In genomic region chr22:35611891-35612576, GRCh38 we compare ENCODE assay signal across 16 cellular contexts. TPM values are rescaled to one million over a fixed set of nuclear protein-coding genes. Genes with fewer than 3 reads are reported as not detected.
DNase-seq lines count a peak whose midpoint lies in the region; ATAC-seq and TF ChIP-seq lines count a peak whose summit lies in the region.
"Had no signal": no experiment of that assay in that cellular context is flagged by ENCODE, and none has a peak within 500 bp of the region (broad histone marks: within the 10 kb centered on the region; RNA-seq: fewer than 3 reads in every experiment).

No MANE protein-coding gene starts in this region.

- 42 to 61% methylated on average over 8 of the region's 8 CpGs for WGBS in heart right ventricle, 2 donors
- WGBS in transverse colon (ENCODE audit: low coverage in 1 of 2), 2 donors = 39 to 72% methylated on average over 3 to 8 of the region's 8 CpGs

- intact Hi-C loops in Right ventricle myocardium superior (cut with DNase I) (no loop called here), heart right ventricle (cut with DNase I) (no loop called here), transverse colon (cut with DNase I; ENCODE audit: low total_unique reads) (no loop called here)

- H3K27ac ChIP-seq in cardiac muscle cell (peak overlapping the region; percentile 95), heart right ventricle (peak overlapping the region; percentile 66 to 94 (median 87)), transverse colon (peak overlapping the region in 2 of 4 donors; percentile 12 to 44)
- H3K27ac ChIP-seq: stomach had no signal

- H3K4me1 ChIP-seq in cardiac muscle cell (ENCODE audit: low read depth) = peaks cover 54% of the 10 kb centered on the region
- peaks cover 7 to 49% (median 23%) of the 10 kb centered on the region in 9 donors for H3K4me1 ChIP-seq in heart right ventricle
- H3K4me1 ChIP-seq in transverse colon = peaks cover 0 to 2% (median 0%) of the 10 kb centered on the region in 4 donors
- H3K4me1 ChIP-seq: stomach had no signal

- no peak overlapping the region for H3K4me3 ChIP-seq in cardiac muscle cell
- H3K4me3 ChIP-seq in heart right ventricle = peak overlapping the region in 9 of 10 donors; percentile 12 to 62 (median 50)
- H3K4me3 ChIP-seq in transverse colon = no peak overlapping the region
- H3K4me3 ChIP-seq: stomach had no signal

- TF ChIP-seq EP300 in transverse colon (IDR thresholded peaks at IDR 0.05; ENCODE audit: low read depth) = no peak

- H3K27me3 ChIP-seq in cardiac muscle cell = no peaks in the 10 kb centered on the region
- H3K27me3 ChIP-seq in heart right ventricle = no peaks in the 10 kb centered on the region
- H3K27me3 ChIP-seq in transverse colon = no peaks in the 10 kb centered on the region
- H3K27me3 ChIP-seq: stomach had no signal

- DNase-seq in cardiac muscle cell (ENCODE audit: low read depth in 1 of 2, low spot score in 1 of 2) (no peak), Right ventricle myocardium superior (no peak), OCI-M1 (lab: John Stamatoyannopoulos, UW) (peak; percentile 13), heart right ventricle (no peak), transverse colon (peak; percentile 56), T-helper 1 cell (no peak), GOT3 (lab: John Stamatoyannopoulos, UW) (no peak)
- DNase-seq: foreskin fibroblast; NCI-H446; stimulated activated CD4-positive, alpha-beta T cell treated with anti-CD3 and anti-CD28 coated beads, Interleukin-4, amount 100 ng/mL, for 1 hour; stomach had no signal

- in situ Hi-C loops in transverse colon (cut with MboI; ENCODE audit: low pct_ligation_motif_present in 1 of 4, low pct_unique_long_range_greater_than_20kb in 1 of 4, low sequenced_read_pairs in 3 of 4) = loop anchor here in 1 of 4 donors (25.0 kb wide), 1 partner anchor 500 kb away; no protein-coding TSS in a partner anchor

- peaks cover 13% of the 10 kb centered on the region for H3K36me3 ChIP-seq in cardiac muscle cell
- H3K36me3 ChIP-seq in heart right ventricle = peaks cover 0 to 37% (median 0%) of the 10 kb centered on the region in 9 donors
- H3K36me3 ChIP-seq in transverse colon = no peaks in the 10 kb centered on the region
- H3K36me3 ChIP-seq: stomach had no signal

- TF ChIP-seq CTCF in cardiac muscle cell (IDR thresholded peaks at IDR 0.05; ENCODE audit: low read depth, low read length) = no peak
- TF ChIP-seq CTCF in heart right ventricle (IDR thresholded peaks at IDR 0.05) = no peak
- no peak for TF ChIP-seq CTCF in transverse colon (IDR thresholded peaks at IDR 0.05)

- ATAC-seq in Right ventricle myocardium superior (ENCODE audit: poor library complexity) (no peak), heart right ventricle (peak in 4 of 8 donors; percentile 1 to 11 (median 4)), HG02840 (IDR thresholded peaks at IDR 0.05; ENCODE audit: low FRiP score, unreplicated experiment) (no peak)

- TF ChIP-seq POLR2A in transverse colon (IDR thresholded peaks at IDR 0.05) = no peak

- H3K9me3 ChIP-seq in cardiac muscle cell (ENCODE audit: low read depth) (no peaks in the 10 kb centered on the region), heart right ventricle (no peaks in the 10 kb centered on the region), transverse colon (no peaks in the 10 kb centered on the region)
- H3K9me3 ChIP-seq: stomach had no signal

RNA-seq across cellular contexts. Expression of gene MB, which starts 5.1 kb away (rescaled TPM):
- 952 and 1,065 TPM in 2 replicates for total RNA-seq in cardiac muscle cell
- polyA plus RNA-seq in cardiac muscle cell = 829 and 1,030 TPM in 2 replicates
- 19,506 TPM for total RNA-seq in Right ventricle myocardium superior
- over 10,000 TPM in 9 of 10 donors, 1,000 to 10,000 TPM in 1; 9,966 to 22,407 (median 14,751) TPM for total RNA-seq in heart right ventricle
- polyA plus RNA-seq in heart right ventricle = over 10,000 TPM in 1 of 2 donors, 1,000 to 10,000 TPM in 1; 8,931 to 10,284 TPM
- 10 to 100 TPM in 2 of 4 donors, 1 to 10 TPM in 1, not detected in 1; 9.0 to 37.0 (median 15.7) TPM for total RNA-seq in transverse colon
- total RNA-seq: aorta, H4, pulmonary artery endothelial cell had no signal
- polyA plus RNA-seq: BJ had no signal

RNA-seq across cellular contexts. Expression of gene APOL6, which starts 36.2 kb away (rescaled TPM):
- total RNA-seq in cardiac muscle cell (not detected in 2 replicates), Right ventricle myocardium superior (4.7 TPM), heart right ventricle (10 to 100 TPM in 2 of 10 donors, 1 to 10 TPM in 8; 4.6 to 51.9 (median 8.7) TPM), transverse colon (10 to 100 TPM in 3 of 4 donors, 1 to 10 TPM in 1; 4.6 to 39.7 (median 27.5) TPM)
- polyA plus RNA-seq in cardiac muscle cell (0.07 TPM in 1 of 2 replicates, not detected in the other), heart right ventricle (1 to 10 TPM; 1.7 to 4.0 TPM)

Comparison
In these comparisons a context has a peak if more than half of its experiments do, and no peak if none do; other contexts are left out.
1. H3K4me3 ChIP-seq: peak in heart right ventricle (9 of 10); none in cardiac muscle cell (single experiment) and transverse colon (0 of 4).
2. DNase-seq: peak in OCI-M1 (single experiment) and transverse colon (single experiment); none in cardiac muscle cell (0 of 2), Right ventricle myocardium superior (single experiment), heart right ventricle (0 of 2), T-helper 1 cell (0 of 5) and GOT3 (single experiment).
3. RNA of gene MB, which starts 5.1 kb away (total RNA-seq): 19,506 TPM in Right ventricle myocardium superior (single experiment), 9,966 to 22,407 TPM in heart right ventricle and 952 to 1,065 TPM in cardiac muscle cell; 9.0 to 37.0 TPM in transverse colon; every median in the first group is over 10 times any median in the second.